Comparison of ENCODE assay signal across 7 cellular contexts in genomic region chr11:34357646-34358257, GRCh38. TPM values are rescaled to one million over a fixed set of nuclear protein-coding genes. Genes with fewer than 3 reads are reported as not detected.
DNase-seq lines count a peak whose midpoint lies in the region; ATAC-seq and TF ChIP-seq lines count a peak whose summit lies in the region.

Gene ABTB2, minus strand, starts transcription at chr11:34358010.

- H3K4me3 ChIP-seq in astrocyte of the cerebellum (ENCODE audit: low read depth, low read length) = peak within 1 kb of the TSS; percentile 76

- no peak for TF ChIP-seq CTCF in astrocyte of the cerebellum (IDR thresholded peaks at IDR 0.05; ENCODE audit: low read depth, low read length, missing control alignments)

- peaks cover 38% of the 10 kb centered on the region for H3K27me3 Mint-ChIP-seq in T-helper 2 cell treated with Interferon-gamma antibody and Interleukin-4, amounts not matched to agents 5 μg/mL and 100 μg/mL, for 36 hours (ENCODE audit: low read depth)

- H3K27ac Mint-ChIP-seq in T-helper 2 cell treated with Interferon-gamma antibody and Interleukin-4, amounts not matched to agents 5 μg/mL and 100 μg/mL, for 36 hours = peak within 1 kb of the TSS; percentile 81

- intact Hi-C loops in sciatic nerve (cut with DNase I) = loop anchor here (2.0 kb wide), 1 partner anchor 183 kb away; no protein-coding TSS in a partner anchor

- DNase-seq in NCI-H1930 (lab: John Stamatoyannopoulos, UW) (peak; percentile 92 to 97), astrocyte of the cerebellum (ENCODE audit: low read depth) (peak; percentile 93), hypothalamus (lab: John Stamatoyannopoulos, UW) (peak; percentile 57 to 98 (median 94)), sciatic nerve (ENCODE audit: low spot score) (peak; percentile 99)
- DNase-seq in T-helper 2 cell treated with Interferon-gamma antibody and Interleukin-4, amounts not matched to agents 5 μg/mL and 100 μg/mL, for 36 hours (ENCODE audit: low spot score) = peak; percentile 98

- H3K36me3 Mint-ChIP-seq in T-helper 2 cell treated with Interferon-gamma antibody and Interleukin-4, amounts not matched to agents 5 μg/mL and 100 μg/mL, for 36 hours (ENCODE audit: low read depth) = peaks cover 4% of the 10 kb centered on the region

- in situ Hi-C loops in astrocyte of the cerebellum (cut with HindIII; ENCODE audit: low sequenced_read_pairs) = no loop called here

- H3K9me3 Mint-ChIP-seq in T-helper 2 cell treated with Interferon-gamma antibody and Interleukin-4, amounts not matched to agents 5 μg/mL and 100 μg/mL, for 36 hours = no peaks in the 10 kb centered on the region

- ATAC-seq in GM18508 (IDR thresholded peaks at IDR 0.05; ENCODE audit: insufficient read depth, unreplicated experiment) = peak; percentile 61
- peak; percentile 83 for ATAC-seq in HG02973 (IDR thresholded peaks at IDR 0.05; ENCODE audit: unreplicated experiment)
- peak; percentile 97 for ATAC-seq in sciatic nerve

- peaks cover 33% of the 10 kb centered on the region for H3K4me1 Mint-ChIP-seq in T-helper 2 cell treated with Interferon-gamma antibody and Interleukin-4, amounts not matched to agents 5 μg/mL and 100 μg/mL, for 36 hours (ENCODE audit: low read depth)

- H3K4me3 Mint-ChIP-seq in T-helper 2 cell treated with Interferon-gamma antibody and Interleukin-4, amounts not matched to agents 5 μg/mL and 100 μg/mL, for 36 hours = peak within 1 kb of the TSS; percentile 85

RNA-seq across cellular contexts. Expression of gene ABTB2, which starts in this region (rescaled TPM):
- total RNA-seq in sciatic nerve = 10.5 TPM

Comparison
In these comparisons a context has a peak if more than half of its experiments do, and no peak if none do; other contexts are left out.
1. Peak in every context shown above with its lines: DNase-seq, ATAC-seq and H3K4me3 ChIP-seq.